In the genomic region with DNA sequence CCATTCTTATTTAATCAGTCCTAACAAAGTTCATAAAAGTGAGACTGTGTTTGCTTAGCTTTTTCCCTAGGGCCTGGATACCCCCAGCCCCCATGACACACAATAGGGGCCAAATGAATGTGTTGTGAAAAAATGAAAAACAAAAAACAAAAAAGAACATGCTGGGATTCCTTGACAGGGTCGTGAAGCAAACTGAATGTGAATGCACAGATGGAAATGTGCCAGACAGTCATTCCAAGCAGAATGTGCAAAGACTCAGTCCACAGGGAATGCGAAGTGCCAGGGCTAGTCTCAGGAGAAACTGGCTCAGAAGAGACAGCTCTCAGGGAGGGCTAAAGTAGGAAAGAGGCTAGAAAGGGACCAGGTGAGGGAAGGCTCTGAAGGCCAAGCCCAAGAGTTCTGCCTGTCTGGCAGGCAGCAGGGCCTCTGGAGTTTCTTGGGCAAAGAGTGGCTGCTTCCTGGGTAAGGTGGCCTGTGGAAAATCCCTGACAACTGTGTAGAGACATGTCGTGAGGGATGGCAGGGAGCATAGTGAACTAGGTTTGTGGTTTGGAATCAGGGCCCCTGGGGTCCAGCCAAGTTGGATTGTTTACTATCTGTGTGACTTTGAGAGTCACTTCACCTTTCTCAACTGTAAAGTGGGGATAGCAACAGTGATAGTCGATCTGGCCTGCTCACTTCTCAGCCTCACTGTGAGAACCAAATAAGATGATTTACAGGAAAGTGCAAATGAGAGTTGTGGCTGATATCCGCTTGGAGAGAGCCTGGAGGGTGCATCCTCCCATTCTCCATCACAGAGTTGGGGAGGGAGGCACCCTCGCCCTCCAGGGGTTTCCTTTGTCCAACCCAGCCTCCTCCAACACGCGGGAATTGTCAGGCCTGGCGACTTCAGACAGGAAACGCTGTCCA, we compare ENCODE assay signal across 8 cellular contexts. TPM values are rescaled to one million over a fixed set of nuclear protein-coding genes. Genes with fewer than 3 reads are reported as not detected.
DNase-seq lines count a peak whose midpoint lies in the region; ATAC-seq and TF ChIP-seq lines count a peak whose summit lies in the region.

No MANE protein-coding gene starts in this region.

- no peaks in the 10 kb centered on the region for H3K36me3 Mint-ChIP-seq in activated naive CD4-positive, alpha-beta T cell treated with anti-CD3 and anti-CD28 coated beads, Interleukin-2, amount 10 ng/mL, durations not matched to agents 7 days and 5 days
- no peaks in the 10 kb centered on the region for H3K36me3 Mint-ChIP-seq in T-helper 17 cell (ENCODE audit: low read depth)

- peak overlapping the region; percentile 82 for H3K4me3 Mint-ChIP-seq in activated naive CD4-positive, alpha-beta T cell treated with anti-CD3 and anti-CD28 coated beads, Interleukin-2, amount 10 ng/mL, durations not matched to agents 7 days and 5 days
- peak overlapping the region; percentile 91 for H3K4me3 Mint-ChIP-seq in T-helper 17 cell

- H3K4me3 ChIP-seq in fibroblast of the aortic adventitia (ENCODE audit: low read depth, low read length), result peak overlapping the region; percentile 81
- peak overlapping the region; percentile 63 to 78 (median 70) for H3K4me3 ChIP-seq in skin epidermis

- no peak for TF ChIP-seq CTCF in fibroblast of the aortic adventitia (IDR thresholded peaks at IDR 0.05; ENCODE audit: insufficient read depth, low read length)

- H3K4me1 Mint-ChIP-seq in activated naive CD4-positive, alpha-beta T cell treated with anti-CD3 and anti-CD28 coated beads, Interleukin-2, amount 10 ng/mL, durations not matched to agents 7 days and 5 days, result peaks cover 34% of the 10 kb centered on the region
- peaks cover 30% of the 10 kb centered on the region for H3K4me1 Mint-ChIP-seq in T-helper 17 cell

- CTCF ChIA-PET in activated naive CD4-positive, alpha-beta T cell treated with anti-CD3 and anti-CD28 coated beads, Interleukin-2, amount 10 ng/mL, durations not matched to agents 7 days and 5 days (lab: Charles Lee), result interaction anchor here (1.0 to 17.5 kb wide), 10 partner anchors 5 to 76 kb away, joined by 3 to 220 read pairs (median 6); partner anchors contain the start of genes ADAM15, EFNA4 and FLAD1

- DNase-seq in activated naive CD4-positive, alpha-beta T cell treated with anti-CD3 and anti-CD28 coated beads, Interleukin-2, amount 10 ng/mL, durations not matched to agents 7 days and 5 days, result no peak
- DNase-seq in activated naive CD4-positive, alpha-beta T cell (lab: John Stamatoyannopoulos, UW), result no peak
- DNase-seq in T-helper 17 cell (no peak), fibroblast of the aortic adventitia (ENCODE audit: low read depth) (peak; percentile 35), head of caudate nucleus (no peak)

- H3K27ac ChIP-seq in skin epidermis, result peak overlapping the region; percentile 31 to 97 (median 90)

- no peak overlapping the region for H3K27ac Mint-ChIP-seq in activated naive CD4-positive, alpha-beta T cell treated with anti-CD3 and anti-CD28 coated beads, Interleukin-2, amount 10 ng/mL, durations not matched to agents 7 days and 5 days
- H3K27ac Mint-ChIP-seq in T-helper 17 cell, result no peak overlapping the region

- no peaks in the 10 kb centered on the region for H3K9me3 Mint-ChIP-seq in activated naive CD4-positive, alpha-beta T cell treated with anti-CD3 and anti-CD28 coated beads, Interleukin-2, amount 10 ng/mL, durations not matched to agents 7 days and 5 days

- H3K9me3 ChIP-seq in T-helper 17 cell (ENCODE audit: control insufficient read depth, low read length, poor library complexity, severe bottlenecking), result no peaks in the 10 kb centered on the region

- peaks cover 12% of the 10 kb centered on the region for H3K27me3 Mint-ChIP-seq in activated naive CD4-positive, alpha-beta T cell treated with anti-CD3 and anti-CD28 coated beads, Interleukin-2, amount 10 ng/mL, durations not matched to agents 7 days and 5 days
- no peaks in the 10 kb centered on the region for H3K27me3 Mint-ChIP-seq in T-helper 17 cell

- intact Hi-C loops in head of caudate nucleus (cut with DNase I), result no loop called here

- ATAC-seq in T-helper 17 cell (no peak), HG03108 (IDR thresholded peaks at IDR 0.05; ENCODE audit: unreplicated experiment) (no peak), GM19463 (IDR thresholded peaks at IDR 0.05; ENCODE audit: unreplicated experiment) (no peak)

RNA-seq across cellular contexts. Expression of gene ADAM15, which starts 1.2 kb away (rescaled TPM):
- total RNA-seq in T-helper 17 cell (10 to 100 TPM; 30.3 to 33.8 TPM), fibroblast of the aortic adventitia (ENCODE audit: low replicate concordance) (39.0 and 69.9 TPM in 2 replicates)

RNA-seq across cellular contexts. Expression of gene EFNA4, which starts 13.6 kb away (rescaled TPM):
- total RNA-seq in T-helper 17 cell (1 to 10 TPM; 2.6 to 4.9 TPM), fibroblast of the aortic adventitia (ENCODE audit: low replicate concordance) (2.4 and 5.3 TPM in 2 replicates)

RNA-seq across cellular contexts. Expression of gene DCST1, which starts 16.3 kb away (rescaled TPM):
- total RNA-seq in T-helper 17 cell (under 1 TPM; 0.23 to 0.57 TPM), fibroblast of the aortic adventitia (ENCODE audit: low replicate concordance) (not detected in 2 replicates)

RNA-seq across cellular contexts. Expression of gene DCST2, which starts 16.3 kb away (rescaled TPM):
- 1 to 10 TPM in 1 of 2 donors, under 1 TPM in 1; 0.94 to 1.3 TPM for total RNA-seq in T-helper 17 cell
- total RNA-seq in fibroblast of the aortic adventitia (ENCODE audit: low replicate concordance), result 0.09 TPM in 1 of 2 replicates, not detected in the other

RNA-seq across cellular contexts. Expression of gene EFNA3, which starts 28.7 kb away (rescaled TPM):
- total RNA-seq in T-helper 17 cell (1 to 10 TPM in 1 of 2 donors, under 1 TPM in 1; 0.29 to 1.3 TPM), fibroblast of the aortic adventitia (ENCODE audit: low replicate concordance) (0.90 TPM in 1 of 2 replicates, not detected in the other)
